In the genomic region with DNA sequence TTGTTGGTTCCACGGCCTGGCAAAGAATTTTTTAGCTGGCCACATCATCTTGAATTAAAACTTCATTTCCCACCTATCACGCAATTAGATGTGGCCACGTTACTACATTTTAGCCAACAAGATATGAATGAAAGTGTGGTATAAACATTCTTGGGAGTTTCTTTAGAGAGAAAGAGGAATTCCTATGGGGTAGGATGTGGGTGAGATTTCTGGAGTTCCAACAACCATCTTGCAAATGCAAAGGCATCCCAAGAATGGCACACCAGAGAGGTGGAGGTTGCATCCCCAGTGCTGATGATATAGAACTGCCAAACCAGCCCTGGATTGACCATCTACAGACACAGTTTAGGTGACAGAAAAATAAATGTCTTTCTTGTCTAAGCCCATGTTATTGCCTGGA, we compare ENCODE assay signal across 20 cellular contexts.
DNase-seq lines count a peak whose midpoint lies in the region; ATAC-seq and TF ChIP-seq lines count a peak whose summit lies in the region.
"Had no signal": no experiment of that assay in that cellular context is flagged by ENCODE, and none has a peak within 500 bp of the region (broad histone marks: within the 10 kb centered on the region; RNA-seq: fewer than 3 reads in every experiment).

No MANE protein-coding gene starts in this region.

- H2BK5ac ChIP-seq in mesenchymal stem cell (ENCODE audit: low read depth, low read length, poor library complexity, severe bottlenecking) = no peak overlapping the region

- H2BK15ac ChIP-seq in mesenchymal stem cell (ENCODE audit: low read depth, poor library complexity, severe bottlenecking) = no peak overlapping the region

- peak overlapping the region; percentile 66 for H3K27ac Mint-ChIP-seq in HFFc6
- peak overlapping the region; percentile 45 for H3K27ac Mint-ChIP-seq in activated T-helper 1 cell treated with anti-CD3 and anti-CD28 coated beads, Interleukin-12 subunit alpha, Interleukin-12 subunit beta, Interleukin-2, Interleukin-4 antibody, amounts not matched to agents 30 ng/mL and 10 ng/mL and 1 ng/mL, durations not matched to agents 14 hours and 24 hours and 36 hours
- peak overlapping the region; percentile 92 for H3K27ac Mint-ChIP-seq in stimulated activated memory B cell treated with anti-CD40 and anti-IgM and Interleukin-4, amounts not matched to agents 10 μg/mL and 1 μg/mL and 100 μg/mL, for 72 hours
- no peak overlapping the region for H3K27ac Mint-ChIP-seq in activated T-helper 17 cell treated with anti-CD3 and anti-CD28 coated beads, Interleukin-2, amount 50 U/mL, for 72 hours
- H3K27ac Mint-ChIP-seq: CD4-positive, alpha-beta T cell had no signal

- H3K79me1 ChIP-seq in mesenchymal stem cell (replicated peaks; ENCODE audit: low read length, poor library complexity, severe bottlenecking) = no peaks in the 10 kb centered on the region

- no peak overlapping the region for H3K14ac ChIP-seq in mesenchymal stem cell (ENCODE audit: low read length in 2 of 2)

- H3K36me3 ChIP-seq in mesenchymal stem cell (ENCODE audit: control insufficient read depth in 1 of 2, insufficient read depth in 2 of 2, low read depth in 1 of 2, low read length in 2 of 2) = no peaks in the 10 kb centered on the region
- H3K36me3 ChIP-seq: BE2C had no signal

- no peak overlapping the region for H3K4me3 ChIP-seq in mesenchymal stem cell (ENCODE audit: insufficient read depth in 1 of 2, low read depth in 1 of 2, low read length in 2 of 2)

- ATAC-seq in stimulated activated memory B cell treated with anti-CD40 and anti-IgM and Interleukin-4, amounts not matched to agents 10 μg/mL and 1 μg/mL and 100 μg/mL, for 72 hours = no peak
- ATAC-seq in activated T-helper 17 cell treated with anti-CD3 and anti-CD28 coated beads, Interleukin-2, amount 50 U/mL, for 72 hours (replicated peaks) = no peak

- no peak for TF ChIP-seq CTCF in HFFc6 (IDR thresholded peaks at IDR 0.05)

- H3K27ac ChIP-seq in mesenchymal stem cell (ENCODE audit: low read length, poor library complexity, severe bottlenecking) = peak overlapping the region; percentile 61

- no peak overlapping the region for H4K91ac ChIP-seq in mesenchymal stem cell (ENCODE audit: low read length)

- H3K4me2 ChIP-seq in mesenchymal stem cell (ENCODE audit: low read length, poor library complexity, severe bottlenecking) = no peak overlapping the region

- H3K27me3 Mint-ChIP-seq in HFFc6 (ENCODE audit: insufficient read depth) = no peaks in the 10 kb centered on the region
- no peaks in the 10 kb centered on the region for H3K27me3 Mint-ChIP-seq in activated T-helper 1 cell treated with anti-CD3 and anti-CD28 coated beads, Interleukin-12 subunit alpha, Interleukin-12 subunit beta, Interleukin-2, Interleukin-4 antibody, amounts not matched to agents 30 ng/mL and 10 ng/mL and 1 ng/mL, durations not matched to agents 14 hours and 24 hours and 36 hours (ENCODE audit: insufficient read depth)
- H3K27me3 Mint-ChIP-seq in stimulated activated memory B cell treated with anti-CD40 and anti-IgM and Interleukin-4, amounts not matched to agents 10 μg/mL and 1 μg/mL and 100 μg/mL, for 72 hours = no peaks in the 10 kb centered on the region
- no peaks in the 10 kb centered on the region for H3K27me3 Mint-ChIP-seq in activated T-helper 17 cell treated with anti-CD3 and anti-CD28 coated beads, Interleukin-2, amount 50 U/mL, for 72 hours
- H3K27me3 Mint-ChIP-seq: CD4-positive, alpha-beta T cell; IgD-negative memory B cell had no signal

- WGBS in mesenchymal stem cell = 60% methylated on average over 1 of the region's 3 CpGs

- peak overlapping the region in 1 of 2 experiments; percentile 71 for H2BK12ac ChIP-seq in mesenchymal stem cell (ENCODE audit: low read length in 2 of 2)

- H2AK5ac ChIP-seq in mesenchymal stem cell (ENCODE audit: low read length, severe bottlenecking) = peak overlapping the region; percentile 36

- no peak overlapping the region for H4K8ac ChIP-seq in mesenchymal stem cell (ENCODE audit: low read length)

- no peaks in the 10 kb centered on the region for H3K27me3 ChIP-seq in mesenchymal stem cell (ENCODE audit: control insufficient read depth in 1 of 2, insufficient read depth in 1 of 2, low read length in 2 of 2)
- H3K27me3 ChIP-seq: BE2C had no signal

- intact Hi-C loops in activated T-helper 1 cell treated with anti-CD3 and anti-CD28 coated beads, Interleukin-12 subunit alpha, Interleukin-12 subunit beta, Interleukin-2, Interleukin-4 antibody, amounts not matched to agents 30 ng/mL and 10 ng/mL and 1 ng/mL, durations not matched to agents 14 hours and 24 hours and 36 hours (cut with micrococcal nuclease) = loop anchor here (10.0 kb wide), 2 partner anchors 231 to 471 kb away; no protein-coding TSS in a partner anchor

- H3K4me3 Mint-ChIP-seq in HFFc6 = peak overlapping the region; percentile 9; the same call in 1 of the 2 replicates
- no peak overlapping the region for H3K4me3 Mint-ChIP-seq in activated T-helper 1 cell treated with anti-CD3 and anti-CD28 coated beads, Interleukin-12 subunit alpha, Interleukin-12 subunit beta, Interleukin-2, Interleukin-4 antibody, amounts not matched to agents 30 ng/mL and 10 ng/mL and 1 ng/mL, durations not matched to agents 14 hours and 24 hours and 36 hours
- no peak overlapping the region for H3K4me3 Mint-ChIP-seq in stimulated activated memory B cell treated with anti-CD40 and anti-IgM and Interleukin-4, amounts not matched to agents 10 μg/mL and 1 μg/mL and 100 μg/mL, for 72 hours
- H3K4me3 Mint-ChIP-seq in activated T-helper 17 cell treated with anti-CD3 and anti-CD28 coated beads, Interleukin-2, amount 50 U/mL, for 72 hours = no peak overlapping the region
- H3K4me3 Mint-ChIP-seq: CD4-positive, alpha-beta T cell had no signal

- DNase-seq in HFFc6 (no peak), mesenchymal stem cell (no peak), amniotic stem cell (lab: John Stamatoyannopoulos, UW) (no peak), SW 1271 (lab: John Stamatoyannopoulos, UW) (no peak)
- DNase-seq in activated T-helper 1 cell treated with anti-CD3 and anti-CD28 coated beads, Interleukin-12 subunit alpha, Interleukin-12 subunit beta, Interleukin-2, Interleukin-4 antibody, amounts not matched to agents 30 ng/mL and 10 ng/mL and 1 ng/mL, durations not matched to agents 14 hours and 24 hours and 36 hours (ENCODE audit: low spot score) = no peak
- DNase-seq: BE2C; CD4-positive, alpha-beta T cell; DMS53; H7; Kasumi-1; MM.1S; NCI-H1105; NCI-H1694 treated with DMSO at 0.1 percent for 48 hours; NCI-H2107; NCI-H345; NCI-H69; SHP77 treated with DMSO at 0.1 percent for 48 hours had no signal

- no peak overlapping the region for H2BK120ac ChIP-seq in mesenchymal stem cell (ENCODE audit: low read depth, low read length)

- H3K36me3 Mint-ChIP-seq in HFFc6 (ENCODE audit: low read depth) = no peaks in the 10 kb centered on the region
- peaks cover 4% of the 10 kb centered on the region for H3K36me3 Mint-ChIP-seq in activated T-helper 1 cell treated with anti-CD3 and anti-CD28 coated beads, Interleukin-12 subunit alpha, Interleukin-12 subunit beta, Interleukin-2, Interleukin-4 antibody, amounts not matched to agents 30 ng/mL and 10 ng/mL and 1 ng/mL, durations not matched to agents 14 hours and 24 hours and 36 hours (ENCODE audit: low read depth)
- peaks cover 5% of the 10 kb centered on the region for H3K36me3 Mint-ChIP-seq in stimulated activated memory B cell treated with anti-CD40 and anti-IgM and Interleukin-4, amounts not matched to agents 10 μg/mL and 1 μg/mL and 100 μg/mL, for 72 hours
- no peaks in the 10 kb centered on the region for H3K36me3 Mint-ChIP-seq in activated T-helper 17 cell treated with anti-CD3 and anti-CD28 coated beads, Interleukin-2, amount 50 U/mL, for 72 hours (ENCODE audit: low read depth)

- H2AFZ ChIP-seq in mesenchymal stem cell (ENCODE audit: low read depth, low read length) = no peak overlapping the region

- H3K4ac ChIP-seq in mesenchymal stem cell (ENCODE audit: low read depth in 1 of 2, low read length in 2 of 2) = no peak overlapping the region

- H3K18ac ChIP-seq in mesenchymal stem cell (ENCODE audit: low read depth in 1 of 2, low read length in 2 of 2) = no peak overlapping the region

- no peak overlapping the region for H3K9ac ChIP-seq in mesenchymal stem cell (ENCODE audit: low read length)

- no peaks in the 10 kb centered on the region for H3K9me3 ChIP-seq in mesenchymal stem cell (ENCODE audit: control insufficient read depth, low read length)
- H3K9me3 ChIP-seq: BE2C had no signal

- peaks cover 8% of the 10 kb centered on the region for H3K4me1 ChIP-seq in mesenchymal stem cell (ENCODE audit: control insufficient read depth, insufficient read depth, low read depth, low read length)

- H3K9me3 Mint-ChIP-seq in HFFc6 = no peaks in the 10 kb centered on the region
- H3K9me3 Mint-ChIP-seq in activated T-helper 1 cell treated with anti-CD3 and anti-CD28 coated beads, Interleukin-12 subunit alpha, Interleukin-12 subunit beta, Interleukin-2, Interleukin-4 antibody, amounts not matched to agents 30 ng/mL and 10 ng/mL and 1 ng/mL, durations not matched to agents 14 hours and 24 hours and 36 hours = peaks cover 5% of the 10 kb centered on the region
- H3K9me3 Mint-ChIP-seq in stimulated activated memory B cell treated with anti-CD40 and anti-IgM and Interleukin-4, amounts not matched to agents 10 μg/mL and 1 μg/mL and 100 μg/mL, for 72 hours = no peaks in the 10 kb centered on the region
- H3K9me3 Mint-ChIP-seq in activated T-helper 17 cell treated with anti-CD3 and anti-CD28 coated beads, Interleukin-2, amount 50 U/mL, for 72 hours = no peaks in the 10 kb centered on the region

- peaks cover 72% of the 10 kb centered on the region for H3K4me1 Mint-ChIP-seq in HFFc6 (ENCODE audit: low read depth)
- H3K4me1 Mint-ChIP-seq in activated T-helper 1 cell treated with anti-CD3 and anti-CD28 coated beads, Interleukin-12 subunit alpha, Interleukin-12 subunit beta, Interleukin-2, Interleukin-4 antibody, amounts not matched to agents 30 ng/mL and 10 ng/mL and 1 ng/mL, durations not matched to agents 14 hours and 24 hours and 36 hours (ENCODE audit: low read depth) = peaks cover 74% of the 10 kb centered on the region
- H3K4me1 Mint-ChIP-seq in stimulated activated memory B cell treated with anti-CD40 and anti-IgM and Interleukin-4, amounts not matched to agents 10 μg/mL and 1 μg/mL and 100 μg/mL, for 72 hours = peaks cover 90% of the 10 kb centered on the region
- H3K4me1 Mint-ChIP-seq in activated T-helper 17 cell treated with anti-CD3 and anti-CD28 coated beads, Interleukin-2, amount 50 U/mL, for 72 hours = peaks cover 51% of the 10 kb centered on the region

- H3K23ac ChIP-seq in mesenchymal stem cell (ENCODE audit: low read length in 2 of 2) = no peak overlapping the region
